8 cellular contexts compared by ENCODE assay signal in the genomic region with DNA sequence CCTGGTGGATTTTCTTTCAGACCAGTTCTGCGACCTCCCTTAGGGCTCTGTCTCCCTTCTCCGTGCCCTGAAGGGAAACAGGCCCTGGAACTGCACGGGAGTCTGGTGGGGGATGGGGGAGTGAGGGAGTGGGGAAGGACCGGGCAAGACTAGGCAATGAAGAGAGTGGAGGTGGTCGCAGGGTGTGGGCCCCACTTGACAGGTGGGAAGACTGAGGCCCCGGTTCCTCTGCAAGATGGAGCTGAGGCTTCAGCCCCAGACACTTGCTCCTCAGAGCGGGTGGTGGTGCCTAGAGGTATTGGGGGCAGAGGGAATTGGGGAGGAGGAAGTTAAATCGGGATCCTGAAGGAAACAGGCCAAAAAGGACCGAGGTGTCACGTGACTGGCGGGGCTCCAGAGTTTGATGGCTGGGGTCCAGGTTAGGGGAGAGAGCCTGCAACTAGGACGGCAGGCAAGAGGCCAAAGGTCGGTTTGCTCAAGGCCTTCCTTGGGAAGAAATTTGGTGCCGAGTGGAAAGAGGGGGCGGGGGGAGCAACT. TPM values are rescaled to one million over a fixed set of nuclear protein-coding genes. Genes with fewer than 3 reads are reported as not detected.
DNase-seq lines count a peak whose midpoint lies in the region; ATAC-seq and TF ChIP-seq lines count a peak whose summit lies in the region.

No MANE protein-coding gene starts in this region.

- no peak for DNase-seq in CD4-positive, alpha-beta T cell
- DNase-seq in RWPE1 (ENCODE audit: low spot score) (no peak), esophagus muscularis mucosa (ENCODE audit: extremely low spot score) (peak; percentile 97), NOMO-1 (lab: John Stamatoyannopoulos, UW; ENCODE audit: unreplicated experiment in 2 of 2) (no peak)
- DNase-seq in naive thymus-derived CD4-positive, alpha-beta T cell: no peak
- DNase-seq in stimulated activated naive CD4-positive, alpha-beta T cell treated with Interleukin-2 at 50 U/mL for 16 hours (lab: John Stamatoyannopoulos, UW): no peak

- H3K27ac ChIP-seq in CD4-positive, alpha-beta T cell (ENCODE audit: low read depth, low read length): no peak overlapping the region
- H3K27ac ChIP-seq in RWPE1 (peak overlapping the region; percentile 82), esophagus muscularis mucosa (replicated peaks in 1 of 4) (peak overlapping the region; percentile 88 to 93 (median 90))
- no peak overlapping the region for H3K27ac ChIP-seq in naive thymus-derived CD4-positive, alpha-beta T cell (ENCODE audit: low read depth, low read length)

- POLR2A ChIA-PET in CD4-positive, alpha-beta T cell (lab: Charles Lee): interaction anchor here (0.6 to 2.7 kb wide), 5 partner anchors 10 to 266 kb away, joined by 3 to 11 read pairs (median 6); partner anchors contain the start of genes ARPC4, OGG1 and TADA3
- POLR2A ChIA-PET in RWPE1 (lab: Yijun Ruan, JAX; ENCODE audit: low non-redundant PET): interaction anchor here (0.9 kb wide), 1 partner anchor 8 kb away, joined by 3 read pairs; no protein-coding TSS in a partner anchor
- POLR2A ChIA-PET in naive thymus-derived CD4-positive, alpha-beta T cell (lab: Charles Lee): interaction anchor here (0.5 to 2.0 kb wide), 6 partner anchors 10 to 163 kb away, joined by 3 to 7 read pairs (median 3); partner anchors contain the start of genes ARPC4, CRELD1, MTMR14 and TADA3

- H3K4me1 ChIP-seq in esophagus muscularis mucosa: peaks cover 34 to 46% (median 43%) of the 10 kb centered on the region in 4 donors
- peaks cover 8 to 13% of the 10 kb centered on the region in 2 donors for H3K4me1 ChIP-seq in naive thymus-derived CD4-positive, alpha-beta T cell (ENCODE audit: control insufficient read depth in 2 of 2, insufficient read depth in 2 of 2, low read length in 2 of 2)

- H3K27me3 Mint-ChIP-seq in CD4-positive, alpha-beta T cell: no peaks in the 10 kb centered on the region
- peaks cover 0 to 3% (median 0%) of the 10 kb centered on the region in 5 donors for H3K27me3 Mint-ChIP-seq in naive thymus-derived CD4-positive, alpha-beta T cell

- peaks cover 18% of the 10 kb centered on the region for H3K4me1 Mint-ChIP-seq in CD4-positive, alpha-beta T cell (ENCODE audit: low read depth)
- peaks cover 13 to 45% (median 25%) of the 10 kb centered on the region in 7 donors for H3K4me1 Mint-ChIP-seq in naive thymus-derived CD4-positive, alpha-beta T cell

- no peak for TF ChIP-seq POLR2A in esophagus muscularis mucosa (IDR thresholded peaks at IDR 0.05; ENCODE audit: low read depth)

- H3K9me3 ChIP-seq in CD4-positive, alpha-beta T cell (ENCODE audit: control insufficient read depth, low read length): no peaks in the 10 kb centered on the region
- H3K9me3 ChIP-seq in esophagus muscularis mucosa: no peaks in the 10 kb centered on the region
- no peaks in the 10 kb centered on the region for H3K9me3 ChIP-seq in naive thymus-derived CD4-positive, alpha-beta T cell (ENCODE audit: control insufficient read depth in 2 of 3, low read length in 3 of 3)

- WGBS in esophagus muscularis mucosa: 9% methylated on average over 15 of the region's 15 CpGs

- no peaks in the 10 kb centered on the region for H3K9me3 Mint-ChIP-seq in CD4-positive, alpha-beta T cell
- H3K9me3 Mint-ChIP-seq in naive thymus-derived CD4-positive, alpha-beta T cell: no peaks in the 10 kb centered on the region

- H3K27ac Mint-ChIP-seq in CD4-positive, alpha-beta T cell: no peak overlapping the region
- H3K27ac Mint-ChIP-seq in naive thymus-derived CD4-positive, alpha-beta T cell: peak overlapping the region in 4 of 9 donors; percentile 37 to 78 (median 46)

- peak overlapping the region; percentile 77 to 90 (median 85) for H3K4me3 ChIP-seq in esophagus muscularis mucosa
- peak overlapping the region; percentile 49 for H3K4me3 ChIP-seq in naive thymus-derived CD4-positive, alpha-beta T cell (ENCODE audit: low read length)

- TF ChIP-seq EP300 in esophagus muscularis mucosa (IDR thresholded peaks at IDR 0.05): no peak

- H3K36me3 ChIP-seq in esophagus muscularis mucosa: peaks cover 0 to 13% (median 6%) of the 10 kb centered on the region in 4 donors
- no peaks in the 10 kb centered on the region for H3K36me3 ChIP-seq in naive thymus-derived CD4-positive, alpha-beta T cell (ENCODE audit: control insufficient read depth in 2 of 3, insufficient read depth in 3 of 3, low read length in 3 of 3)

- TF ChIP-seq CTCF in CD4-positive, alpha-beta T cell (IDR thresholded peaks at IDR 0.05): no peak
- TF ChIP-seq CTCF in RWPE1 (conservative IDR thresholded peaks at IDR 0.05; ENCODE audit: low read depth): no peak
- TF ChIP-seq CTCF in esophagus muscularis mucosa (IDR thresholded peaks at IDR 0.05): no peak

- CTCF ChIA-PET in CD4-positive, alpha-beta T cell (lab: Charles Lee): no interaction called here
- CTCF ChIA-PET in RWPE1 (lab: Yijun Ruan, JAX): no interaction called here
- CTCF ChIA-PET in naive thymus-derived CD4-positive, alpha-beta T cell (lab: Charles Lee): interaction anchor here (0.5 kb wide), 1 partner anchor 283 kb away, joined by 4 read pairs; no protein-coding TSS in a partner anchor

- H3K36me3 Mint-ChIP-seq in CD4-positive, alpha-beta T cell (ENCODE audit: low read depth): no peaks in the 10 kb centered on the region
- H3K36me3 Mint-ChIP-seq in naive thymus-derived CD4-positive, alpha-beta T cell: peaks cover 0 to 11% (median 0%) of the 10 kb centered on the region in 5 donors

- no peaks in the 10 kb centered on the region for H3K27me3 ChIP-seq in CD4-positive, alpha-beta T cell (ENCODE audit: control insufficient read depth, insufficient read depth, low read length)
- no peaks in the 10 kb centered on the region for H3K27me3 ChIP-seq in esophagus muscularis mucosa
- H3K27me3 ChIP-seq in naive thymus-derived CD4-positive, alpha-beta T cell (ENCODE audit: control insufficient read depth in 2 of 2, insufficient read depth in 2 of 2, low read length in 2 of 2): no peaks in the 10 kb centered on the region

- no peak for ATAC-seq in CD4-positive, alpha-beta T cell (ENCODE audit: poor library complexity)
- ATAC-seq in naive thymus-derived CD4-positive, alpha-beta T cell: no peak
- ATAC-seq in HG02840 (IDR thresholded peaks at IDR 0.05; ENCODE audit: low FRiP score, unreplicated experiment) (no peak), HG02759 (IDR thresholded peaks at IDR 0.05; ENCODE audit: unreplicated experiment) (no peak)

- intact Hi-C loops in CD4-positive, alpha-beta T cell (cut with DNase I, micrococcal nuclease): loop anchor here in 1 of 2 experiments (1.0 kb wide), 1 partner anchor 10 kb away; no protein-coding TSS in a partner anchor
- intact Hi-C loops in esophagus muscularis mucosa (cut with DNase I): no loop called here
- intact Hi-C loops in naive thymus-derived CD4-positive, alpha-beta T cell (cut with micrococcal nuclease): loop anchor here in 1 of 2 donors (1.0 kb wide), 1 partner anchor 39 kb away; the partner anchor contains the start of gene BRPF1

- peak overlapping the region; percentile 35 for H3K4me3 Mint-ChIP-seq in CD4-positive, alpha-beta T cell
- peak overlapping the region; percentile 23 to 87 (median 65) for H3K4me3 Mint-ChIP-seq in naive thymus-derived CD4-positive, alpha-beta T cell

RNA-seq across cellular contexts. Expression of gene CAMK1, which starts 0.6 kb away (rescaled TPM):
- 1 to 10 TPM in 1 of 2 experiments, under 1 TPM in 1; 0.74 to 1.1 TPM for total RNA-seq in CD4-positive, alpha-beta T cell
- total RNA-seq in esophagus muscularis mucosa: 10 to 100 TPM; 53.6 to 78.9 (median 70.2) TPM
- 10 to 100 TPM in 2 of 5 experiments, 1 to 10 TPM in 3; 2.1 to 36.3 (median 2.5) TPM for total RNA-seq in naive thymus-derived CD4-positive, alpha-beta T cell
- polyA plus RNA-seq in naive thymus-derived CD4-positive, alpha-beta T cell: 1 to 10 TPM in 1 of 2 donors, under 1 TPM in 1; 0.85 to 2.1 TPM

RNA-seq across cellular contexts. Expression of gene OGG1, which starts 20.6 kb away (rescaled TPM):
- 1 to 10 TPM; 7.1 to 8.9 TPM for total RNA-seq in CD4-positive, alpha-beta T cell
- 10 to 100 TPM; 18.6 to 28.3 (median 24.9) TPM for total RNA-seq in esophagus muscularis mucosa
- 10 to 100 TPM; 18.8 to 42.9 (median 31.6) TPM for total RNA-seq in naive thymus-derived CD4-positive, alpha-beta T cell
- 10 to 100 TPM; 18.4 to 26.8 TPM for polyA plus RNA-seq in naive thymus-derived CD4-positive, alpha-beta T cell

RNA-seq across cellular contexts. Expression of gene TADA3, which starts 21.9 kb away (rescaled TPM):
- total RNA-seq in CD4-positive, alpha-beta T cell: 10 to 100 TPM; 14.7 to 16.5 TPM
- 10 to 100 TPM; 64.4 to 80.9 (median 74.6) TPM for total RNA-seq in esophagus muscularis mucosa
- 10 to 100 TPM; 31.6 to 67.4 (median 36.8) TPM for total RNA-seq in naive thymus-derived CD4-positive, alpha-beta T cell
- 10 to 100 TPM; 44.3 to 69.5 TPM for polyA plus RNA-seq in naive thymus-derived CD4-positive, alpha-beta T cell

RNA-seq across cellular contexts. Expression of gene ARPC4, which starts 22.5 kb away (rescaled TPM):
- total RNA-seq in CD4-positive, alpha-beta T cell: 10 to 100 TPM; 88.7 to 91.3 TPM
- total RNA-seq in esophagus muscularis mucosa: 100 to 1,000 TPM; 129 to 191 (median 164) TPM
- total RNA-seq in naive thymus-derived CD4-positive, alpha-beta T cell: 100 to 1,000 TPM; 128 to 273 (median 129) TPM
- polyA plus RNA-seq in naive thymus-derived CD4-positive, alpha-beta T cell: 100 to 1,000 TPM; 205 to 212 TPM

RNA-seq across cellular contexts. Expression of gene BRPF1, which starts 38.8 kb away (rescaled TPM):
- total RNA-seq in CD4-positive, alpha-beta T cell: 10 to 100 TPM; 23.7 to 25.6 TPM
- total RNA-seq in esophagus muscularis mucosa: 10 to 100 TPM; 16.2 to 23.3 (median 21.1) TPM
- 10 to 100 TPM; 32.0 to 42.4 (median 39.5) TPM for total RNA-seq in naive thymus-derived CD4-positive, alpha-beta T cell
- polyA plus RNA-seq in naive thymus-derived CD4-positive, alpha-beta T cell: 10 to 100 TPM in 1 of 2 donors, 1 to 10 TPM in 1; 9.2 to 24.6 TPM

Comparison
In these comparisons a context has a peak if more than half of its experiments do, and no peak if none do; other contexts are left out.
1. H3K27ac ChIP-seq: peak in RWPE1 (single experiment) and esophagus muscularis mucosa (4 of 4); none in CD4-positive, alpha-beta T cell (single experiment) and naive thymus-derived CD4-positive, alpha-beta T cell (single experiment).